ENCODE assay signal across 21 cellular contexts in genomic region chr12:104340177-104340576, GRCh38. TPM values are rescaled to one million over a fixed set of nuclear protein-coding genes. Genes with fewer than 3 reads are reported as not detected.
DNase-seq lines count a peak whose midpoint lies in the region; ATAC-seq and TF ChIP-seq lines count a peak whose summit lies in the region.
"Had no signal": no experiment of that assay in that cellular context is flagged by ENCODE, and none has a peak within 500 bp of the region (broad histone marks: within the 10 kb centered on the region; RNA-seq: fewer than 3 reads in every experiment).

No MANE protein-coding gene starts in this region.

- no peaks in the 10 kb centered on the region for H3K9me3 Mint-ChIP-seq in activated CD8-positive, alpha-beta T cell treated with anti-CD3 and anti-CD28 coated beads, Interleukin-2, amount 10 ng/mL, durations not matched to agents 7 days and 5 days (ENCODE audit: insufficient read depth)
- no peaks in the 10 kb centered on the region for H3K9me3 Mint-ChIP-seq in activated CD8-positive, alpha-beta T cell treated with anti-CD3 and anti-CD28 coated beads for 36 hours
- H3K9me3 Mint-ChIP-seq in brain (no peaks in the 10 kb centered on the region), glutamatergic neuron (ENCODE audit: unreplicated experiment) (peaks cover 4% of the 10 kb centered on the region)
- H3K9me3 Mint-ChIP-seq in CD8-positive, alpha-beta memory T cell = no peaks in the 10 kb centered on the region
- H3K9me3 Mint-ChIP-seq: activated naive CD4-positive, alpha-beta T cell treated with anti-CD3 and anti-CD28 coated beads, Interleukin-2, amount 50 U/mL, for 72 hours; stimulated activated naive CD8-positive, alpha-beta T cell treated with anti-CD3 and anti-CD28 coated beads, Interleukin-15, Interleukin-2, amounts not matched to agents 100 ng/mL and 50 ng/mL, for 24 hours had no signal

- peak overlapping the region; percentile 46 for H3K27ac Mint-ChIP-seq in activated CD8-positive, alpha-beta T cell treated with anti-CD3 and anti-CD28 coated beads, Interleukin-2, amount 10 ng/mL, durations not matched to agents 7 days and 5 days
- no peak overlapping the region for H3K27ac Mint-ChIP-seq in activated CD8-positive, alpha-beta T cell treated with anti-CD3 and anti-CD28 coated beads for 36 hours
- H3K27ac Mint-ChIP-seq in brain (peak overlapping the region in 3 of 5 experiments; percentile 30 to 94 (median 86)), glutamatergic neuron (ENCODE audit: unreplicated experiment) (peak overlapping the region; percentile 38)
- H3K27ac Mint-ChIP-seq in CD8-positive, alpha-beta memory T cell = peak overlapping the region in 1 of 8 donors; percentile 19
- H3K27ac Mint-ChIP-seq: stimulated activated naive CD8-positive, alpha-beta T cell treated with anti-CD3 and anti-CD28 coated beads, Interleukin-15, Interleukin-2, amounts not matched to agents 100 ng/mL and 50 ng/mL, for 24 hours had no signal

- H3K4me1 ChIP-seq in thoracic aorta (ENCODE audit: control insufficient read depth in 1 of 2, low read depth in 2 of 2) (peaks cover 37 to 67% of the 10 kb centered on the region in 2 donors), vagina (peaks cover 16% of the 10 kb centered on the region)
- H3K4me1 ChIP-seq in CD8-positive, alpha-beta memory T cell (ENCODE audit: insufficient read depth, low read length) = no peaks in the 10 kb centered on the region
- H3K4me1 ChIP-seq: BE2C, colonic mucosa, prostate gland had no signal

- H3K4me3 ChIP-seq in thoracic aorta (no peak overlapping the region), vagina (no peak overlapping the region)
- H3K4me3 ChIP-seq in CD8-positive, alpha-beta memory T cell (ENCODE audit: low read length) = no peak overlapping the region
- H3K4me3 ChIP-seq: colonic mucosa, prostate gland, upper lobe of right lung had no signal

- no peaks in the 10 kb centered on the region for H3K27me3 ChIP-seq in thoracic aorta (replicated peaks; ENCODE audit: insufficient read depth)
- no peaks in the 10 kb centered on the region for H3K27me3 ChIP-seq in vagina
- H3K27me3 ChIP-seq in CD8-positive, alpha-beta memory T cell (ENCODE audit: insufficient read depth, low read length, poor library complexity, severe bottlenecking) = no peaks in the 10 kb centered on the region
- H3K27me3 ChIP-seq: BE2C, brain microvascular endothelial cell, colonic mucosa, upper lobe of right lung had no signal

- intact Hi-C loops in activated CD8-positive, alpha-beta T cell treated with anti-CD3 and anti-CD28 coated beads for 36 hours (cut with micrococcal nuclease) = no loop called here
- intact Hi-C loops in vagina (cut with DNase I) = no loop called here

- POLR2A ChIA-PET in activated CD8-positive, alpha-beta T cell treated with anti-CD3 and anti-CD28 coated beads, Interleukin-2, amount 10 ng/mL, durations not matched to agents 7 days and 5 days (lab: Charles Lee) = interaction anchor here (0.6 kb wide), 1 partner anchor 32 kb away, joined by 3 read pairs; no protein-coding TSS in a partner anchor
- POLR2A ChIA-PET in activated CD8-positive, alpha-beta T cell treated with anti-CD3 and anti-CD28 coated beads for 36 hours (lab: Charles Lee) = interaction anchor here (1.0 to 1.4 kb wide), 2 partner anchors 42 to 53 kb away, joined by 3 to 4 read pairs; no protein-coding TSS in a partner anchor
- POLR2A ChIA-PET in CD8-positive, alpha-beta memory T cell (lab: Charles Lee) = no interaction called here

- H3K36me3 ChIP-seq in thoracic aorta (peaks cover 45% of the 10 kb centered on the region), vagina (peaks cover 4 to 89% of the 10 kb centered on the region in 2 donors)
- H3K36me3 ChIP-seq in CD8-positive, alpha-beta memory T cell (ENCODE audit: insufficient read depth, low read length) = peaks cover 30% of the 10 kb centered on the region
- H3K36me3 ChIP-seq: colonic mucosa had no signal

- CTCF ChIA-PET in activated CD8-positive, alpha-beta T cell treated with anti-CD3 and anti-CD28 coated beads, Interleukin-2, amount 10 ng/mL, durations not matched to agents 7 days and 5 days (lab: Charles Lee) = interaction anchor here (0.7 to 2.2 kb wide), 4 partner anchors 13 to 129 kb away, joined by 3 to 6 read pairs (median 4); no protein-coding TSS in a partner anchor
- CTCF ChIA-PET in activated CD8-positive, alpha-beta T cell treated with anti-CD3 and anti-CD28 coated beads for 36 hours (lab: Charles Lee) = interaction anchor here (0.8 to 1.5 kb wide), 6 partner anchors 11 to 140 kb away, joined by 3 to 4 read pairs (median 3); no protein-coding TSS in a partner anchor
- CTCF ChIA-PET in CD8-positive, alpha-beta memory T cell (lab: Charles Lee) = interaction anchor here (1.8 kb wide), 1 partner anchor 138 kb away, joined by 4 read pairs; no protein-coding TSS in a partner anchor

- ATAC-seq in activated CD8-positive, alpha-beta T cell treated with anti-CD3 and anti-CD28 coated beads, Interleukin-2, amount 10 ng/mL, durations not matched to agents 7 days and 5 days = no peak
- no peak for ATAC-seq in activated CD8-positive, alpha-beta T cell treated with anti-CD3 and anti-CD28 coated beads for 36 hours
- peak; percentile 67 for ATAC-seq in thoracic aorta (ENCODE audit: insufficient number of reproducible peaks, low FRiP score, low read depth)
- ATAC-seq: activated naive CD4-positive, alpha-beta T cell treated with anti-CD3 and anti-CD28 coated beads, Interleukin-2, amount 50 U/mL, for 72 hours; upper lobe of right lung had no signal

- no peaks in the 10 kb centered on the region for H3K4me1 Mint-ChIP-seq in activated CD8-positive, alpha-beta T cell treated with anti-CD3 and anti-CD28 coated beads, Interleukin-2, amount 10 ng/mL, durations not matched to agents 7 days and 5 days (ENCODE audit: low read depth)
- no peaks in the 10 kb centered on the region for H3K4me1 Mint-ChIP-seq in activated CD8-positive, alpha-beta T cell treated with anti-CD3 and anti-CD28 coated beads for 36 hours (ENCODE audit: low read depth)
- H3K4me1 Mint-ChIP-seq in brain (peaks cover 24% of the 10 kb centered on the region), glutamatergic neuron (ENCODE audit: low read depth, unreplicated experiment) (peaks cover 15% of the 10 kb centered on the region)
- H3K4me1 Mint-ChIP-seq in CD8-positive, alpha-beta memory T cell = peaks cover 0 to 3% (median 0%) of the 10 kb centered on the region in 3 donors

- no peak for DNase-seq in activated CD8-positive, alpha-beta T cell treated with anti-CD3 and anti-CD28 coated beads, Interleukin-2, amount 10 ng/mL, durations not matched to agents 7 days and 5 days
- DNase-seq in activated CD8-positive, alpha-beta T cell treated with anti-CD3 and anti-CD28 coated beads for 36 hours = no peak
- no peak for DNase-seq in glutamatergic neuron
- peak; percentile 36 for DNase-seq in thoracic aorta (ENCODE audit: low spot score)
- DNase-seq in vagina (ENCODE audit: extremely low spot score in 2 of 2) = no peak
- no peak for DNase-seq in activated CD4-positive, alpha-beta T cell treated with anti-CD3 and anti-CD28 coated beads for 4 hours
- DNase-seq in CD8-positive, alpha-beta memory T cell = no peak
- DNase-seq: 8988T; BE2C; brain microvascular endothelial cell; colonic mucosa; EL; left cardiac atrium; NCI-H1092 treated with DMSO at 0.1 percent for 48 hours; NCI-H2029 treated with DMSO at 0.1 percent for 48 hours; stimulated activated CD4-positive, alpha-beta T cell treated with anti-CD3 and anti-CD28 coated beads, Interleukin-4, amount 100 ng/mL, for 1 hour; upper lobe of right lung had no signal

- no peak overlapping the region for H3K4me3 Mint-ChIP-seq in activated CD8-positive, alpha-beta T cell treated with anti-CD3 and anti-CD28 coated beads, Interleukin-2, amount 10 ng/mL, durations not matched to agents 7 days and 5 days
- no peak overlapping the region for H3K4me3 Mint-ChIP-seq in activated CD8-positive, alpha-beta T cell treated with anti-CD3 and anti-CD28 coated beads for 36 hours
- H3K4me3 Mint-ChIP-seq in brain (no peak overlapping the region), glutamatergic neuron (ENCODE audit: unreplicated experiment) (no peak overlapping the region)
- H3K4me3 Mint-ChIP-seq in CD8-positive, alpha-beta memory T cell = no peak overlapping the region
- H3K4me3 Mint-ChIP-seq: stimulated activated naive CD8-positive, alpha-beta T cell treated with anti-CD3 and anti-CD28 coated beads, Interleukin-15, Interleukin-2, amounts not matched to agents 100 ng/mL and 50 ng/mL, for 24 hours had no signal

- TF ChIP-seq POLR2A in vagina (IDR thresholded peaks at IDR 0.05) = no peak

- no peaks in the 10 kb centered on the region for H3K27me3 Mint-ChIP-seq in activated CD8-positive, alpha-beta T cell treated with anti-CD3 and anti-CD28 coated beads, Interleukin-2, amount 10 ng/mL, durations not matched to agents 7 days and 5 days (ENCODE audit: low read depth)
- H3K27me3 Mint-ChIP-seq in activated CD8-positive, alpha-beta T cell treated with anti-CD3 and anti-CD28 coated beads for 36 hours = no peaks in the 10 kb centered on the region
- no peaks in the 10 kb centered on the region for H3K27me3 Mint-ChIP-seq in brain
- H3K27me3 Mint-ChIP-seq in glutamatergic neuron (ENCODE audit: unreplicated experiment) = peaks cover 3% of the 10 kb centered on the region
- H3K27me3 Mint-ChIP-seq in CD8-positive, alpha-beta memory T cell = peaks cover 0 to 1% of the 10 kb centered on the region in 2 donors
- H3K27me3 Mint-ChIP-seq: stimulated activated naive CD8-positive, alpha-beta T cell treated with anti-CD3 and anti-CD28 coated beads, Interleukin-15, Interleukin-2, amounts not matched to agents 100 ng/mL and 50 ng/mL, for 24 hours had no signal

- no peaks in the 10 kb centered on the region for H3K9me3 ChIP-seq in thoracic aorta
- H3K9me3 ChIP-seq in vagina = no peaks in the 10 kb centered on the region
- H3K9me3 ChIP-seq in CD8-positive, alpha-beta memory T cell (ENCODE audit: low read length) = no peaks in the 10 kb centered on the region
- H3K9me3 ChIP-seq: BE2C, colonic mucosa, prostate gland, upper lobe of right lung had no signal

- H3K27ac ChIP-seq in thoracic aorta (peak overlapping the region; percentile 56 to 72), vagina (no peak overlapping the region)
- no peak overlapping the region for H3K27ac ChIP-seq in CD8-positive, alpha-beta memory T cell (ENCODE audit: low read depth, low read length)
- H3K27ac ChIP-seq: brain microvascular endothelial cell, colonic mucosa, prostate gland, upper lobe of right lung had no signal

- TF ChIP-seq CTCF in activated CD8-positive, alpha-beta T cell treated with anti-CD3 and anti-CD28 coated beads for 36 hours (IDR thresholded peaks at IDR 0.05) = no peak
- no peak for TF ChIP-seq CTCF in brain (conservative IDR thresholded peaks at IDR 0.05)
- TF ChIP-seq CTCF in glutamatergic neuron (IDR thresholded peaks at IDR 0.05; ENCODE audit: partially characterized antibody, unreplicated experiment) = no peak
- no peak for TF ChIP-seq CTCF in thoracic aorta (IDR thresholded peaks at IDR 0.05)
- TF ChIP-seq CTCF in vagina (IDR thresholded peaks at IDR 0.05) = no peak

- H3K36me3 Mint-ChIP-seq in activated CD8-positive, alpha-beta T cell treated with anti-CD3 and anti-CD28 coated beads, Interleukin-2, amount 10 ng/mL, durations not matched to agents 7 days and 5 days (ENCODE audit: low read depth) = peaks cover 44% of the 10 kb centered on the region
- peaks cover 50% of the 10 kb centered on the region for H3K36me3 Mint-ChIP-seq in activated CD8-positive, alpha-beta T cell treated with anti-CD3 and anti-CD28 coated beads for 36 hours (ENCODE audit: low read depth)
- H3K36me3 Mint-ChIP-seq in brain (peaks cover 55% of the 10 kb centered on the region), glutamatergic neuron (ENCODE audit: unreplicated experiment) (no peaks in the 10 kb centered on the region)
- H3K36me3 Mint-ChIP-seq in CD8-positive, alpha-beta memory T cell = peaks cover 3 to 67% (median 6%) of the 10 kb centered on the region in 3 donors

RNA-seq across cellular contexts. Expression of gene EID3, which starts 36.6 kb away (rescaled TPM):
- total RNA-seq in activated CD8-positive, alpha-beta T cell treated with anti-CD3 and anti-CD28 coated beads, Interleukin-2, amount 10 ng/mL, durations not matched to agents 7 days and 5 days = 1 to 10 TPM; 7.2 to 7.8 TPM
- total RNA-seq in activated CD8-positive, alpha-beta T cell treated with anti-CD3 and anti-CD28 coated beads for 36 hours = 1 to 10 TPM; 3.7 to 4.8 TPM
- 2.2 TPM for polyA plus RNA-seq in brain (ENCODE audit: insufficient read depth, low read depth, low replicate concordance)
- total RNA-seq in glutamatergic neuron (ENCODE audit: unreplicated experiment) = 3.7 TPM
- 10 to 100 TPM; 32.7 to 33.7 TPM for total RNA-seq in thoracic aorta
- total RNA-seq in vagina = 9.1 TPM
- 1 to 10 TPM; 7.7 to 8.3 TPM for total RNA-seq in CD8-positive, alpha-beta memory T cell
- 13.5 TPM for polyA plus RNA-seq in CD8-positive, alpha-beta memory T cell

Comparison
In these comparisons a context has a peak if more than half of its experiments do, and no peak if none do; other contexts are left out.
1. H3K27ac ChIP-seq: peak in thoracic aorta (2 of 2); none in vagina (single experiment) and CD8-positive, alpha-beta memory T cell (single experiment).